ENCODE assay signal across 15 cellular contexts in the genomic region with DNA sequence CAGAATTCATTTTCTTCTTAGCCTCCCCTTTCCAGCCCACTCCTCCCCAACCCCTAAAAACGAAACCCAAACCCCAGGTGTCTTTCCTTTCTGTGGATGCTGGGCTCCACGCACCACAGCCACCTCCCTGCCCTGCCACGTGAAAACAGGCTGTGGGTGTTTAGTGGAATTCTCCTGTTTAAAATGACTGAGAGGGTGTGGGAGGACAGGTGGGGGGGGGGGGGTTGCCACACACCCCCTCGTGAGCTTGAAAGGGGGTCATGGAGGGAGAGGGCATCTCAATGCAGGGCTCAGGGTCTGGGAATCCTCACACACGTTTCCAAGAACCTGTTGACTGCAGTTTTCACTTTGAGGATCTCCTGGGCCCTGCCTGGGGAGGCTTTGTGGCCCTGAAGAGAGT.
DNase-seq lines count a peak whose midpoint lies in the region; ATAC-seq, FAIRE-seq and TF ChIP-seq lines count a peak whose summit lies in the region.
"Had no signal": no experiment of that assay in that cellular context is flagged by ENCODE, and none has a peak within 500 bp of the region (broad histone marks: within the 10 kb centered on the region; RNA-seq: fewer than 3 reads in every experiment).

No MANE protein-coding gene starts in this region.

- peak overlapping the region; percentile 77 for H3K4me3 Mint-ChIP-seq in activated T-cell treated with anti-CD3 and anti-CD28 coated beads, Interleukin-2, amount 50 U/mL, for 24 hours
- no peak overlapping the region for H3K4me3 Mint-ChIP-seq in astrocyte (ENCODE audit: unreplicated experiment)
- H3K4me3 Mint-ChIP-seq in stimulated activated memory B cell treated with anti-CD40 and anti-IgM and Interleukin-4, amounts not matched to agents 10 μg/mL and 1 μg/mL and 100 μg/mL, for 72 hours, result peak overlapping the region; percentile 80
- H3K4me3 Mint-ChIP-seq: WTC11 had no signal

- TF ChIP-seq CTCF in astrocyte (IDR thresholded peaks at IDR 0.05; ENCODE audit: insufficient read depth, low read depth, low read length), result no peak

- H3K27ac ChIP-seq in KOPT-K1 (ENCODE audit: low read depth, low read length, poor library complexity, severe bottlenecking), result peak overlapping the region; percentile 98
- H3K27ac ChIP-seq in astrocyte (ENCODE audit: low read depth, low read length), result no peak overlapping the region
- H3K27ac ChIP-seq: right lobe of liver, SJCRH30, upper lobe of right lung had no signal

- H3K36me3 ChIP-seq in KOPT-K1 (ENCODE audit: insufficient read depth, low read length) (peaks cover 68% of the 10 kb centered on the region), astrocyte (ENCODE audit: insufficient read depth, low read length) (no peaks in the 10 kb centered on the region)
- H3K36me3 ChIP-seq: right lobe of liver, SJCRH30, upper lobe of right lung had no signal

- no peak for ATAC-seq in stimulated activated memory B cell treated with anti-CD40 and anti-IgM and Interleukin-4, amounts not matched to agents 10 μg/mL and 1 μg/mL and 100 μg/mL, for 72 hours
- ATAC-seq in GM19351 (IDR thresholded peaks at IDR 0.05; ENCODE audit: unreplicated experiment), result no peak
- ATAC-seq: right lobe of liver, upper lobe of right lung, WTC11 had no signal

- H3K9ac ChIP-seq in astrocyte (ENCODE audit: low read length), result no peak overlapping the region

- peaks cover 7% of the 10 kb centered on the region for H4K20me1 ChIP-seq in astrocyte (ENCODE audit: insufficient read depth, low read length)

- H3K27me3 ChIP-seq in astrocyte (ENCODE audit: insufficient read depth, low read length), result peaks cover 12% of the 10 kb centered on the region
- H3K27me3 ChIP-seq: right lobe of liver, SJCRH30, upper lobe of right lung had no signal

- H2AFZ ChIP-seq in astrocyte (ENCODE audit: low read depth, low read length), result no peak overlapping the region

- H3K79me2 ChIP-seq in astrocyte (ENCODE audit: insufficient read depth, low read length), result no peaks in the 10 kb centered on the region

- H3K9me3 ChIP-seq in KOPT-K1 (ENCODE audit: insufficient read depth, low read length, poor library complexity, severe bottlenecking) (no peaks in the 10 kb centered on the region), astrocyte (ENCODE audit: insufficient read depth, low read depth, low read length) (no peaks in the 10 kb centered on the region)
- H3K9me3 ChIP-seq: right lobe of liver, SJCRH30, upper lobe of right lung had no signal

- peaks cover 31% of the 10 kb centered on the region for H3K36me3 Mint-ChIP-seq in activated T-cell treated with anti-CD3 and anti-CD28 coated beads, Interleukin-2, amount 50 U/mL, for 24 hours (ENCODE audit: low read depth)
- H3K36me3 Mint-ChIP-seq in astrocyte (ENCODE audit: low read depth, unreplicated experiment), result peaks cover 9% of the 10 kb centered on the region
- peaks cover 16% of the 10 kb centered on the region for H3K36me3 Mint-ChIP-seq in stimulated activated memory B cell treated with anti-CD40 and anti-IgM and Interleukin-4, amounts not matched to agents 10 μg/mL and 1 μg/mL and 100 μg/mL, for 72 hours
- H3K36me3 Mint-ChIP-seq: WTC11 had no signal

- H3K4me2 ChIP-seq in astrocyte (ENCODE audit: low read length), result no peak overlapping the region

- peak overlapping the region; percentile 93 for H3K27ac Mint-ChIP-seq in activated T-cell treated with anti-CD3 and anti-CD28 coated beads, Interleukin-2, amount 50 U/mL, for 24 hours
- peak overlapping the region; percentile 83 for H3K27ac Mint-ChIP-seq in astrocyte (ENCODE audit: unreplicated experiment)
- H3K27ac Mint-ChIP-seq in stimulated activated memory B cell treated with anti-CD40 and anti-IgM and Interleukin-4, amounts not matched to agents 10 μg/mL and 1 μg/mL and 100 μg/mL, for 72 hours, result peak overlapping the region; percentile 94
- H3K27ac Mint-ChIP-seq: WTC11 had no signal

- no peak overlapping the region for H3K4me3 ChIP-seq in astrocyte (ENCODE audit: insufficient read depth, low read depth, low read length)
- H3K4me3 ChIP-seq: coronary artery, right lobe of liver, SJCRH30, upper lobe of right lung had no signal

- FAIRE-seq in astrocyte (lab: Jason Lieb, UNC), result no peak

- DNase-seq in activated T-cell treated with anti-CD3 and anti-CD28 coated beads, Interleukin-2, amount 50 U/mL, for 24 hours, result peak; percentile 50
- DNase-seq in activated T-cell treated with anti-CD3 and anti-CD28 coated beads for 4 hours, result no peak
- DNase-seq in astrocyte (ENCODE audit: low read depth), result no peak
- no peak for DNase-seq in NCI-H2227 (lab: John Stamatoyannopoulos, UW; ENCODE audit: unreplicated experiment)
- DNase-seq in NCI-H2171 (lab: John Stamatoyannopoulos, UW), result no peak
- DNase-seq: IMR-90, NCI-H1436 treated with DMSO at 0.1 percent for 48 hours, right lobe of liver, SJCRH30, upper lobe of right lung had no signal

- peaks cover 11% of the 10 kb centered on the region for H3K4me1 ChIP-seq in astrocyte (ENCODE audit: insufficient read depth, low read length)
- H3K4me1 ChIP-seq: right lobe of liver, SJCRH30 had no signal

- H3K27me3 Mint-ChIP-seq in activated T-cell treated with anti-CD3 and anti-CD28 coated beads, Interleukin-2, amount 50 U/mL, for 24 hours, result no peaks in the 10 kb centered on the region
- H3K27me3 Mint-ChIP-seq in astrocyte (ENCODE audit: low read depth, unreplicated experiment), result peaks cover 14% of the 10 kb centered on the region
- no peaks in the 10 kb centered on the region for H3K27me3 Mint-ChIP-seq in stimulated activated memory B cell treated with anti-CD40 and anti-IgM and Interleukin-4, amounts not matched to agents 10 μg/mL and 1 μg/mL and 100 μg/mL, for 72 hours

- H3K9me3 Mint-ChIP-seq in activated T-cell treated with anti-CD3 and anti-CD28 coated beads, Interleukin-2, amount 50 U/mL, for 24 hours, result no peaks in the 10 kb centered on the region
- no peaks in the 10 kb centered on the region for H3K9me3 Mint-ChIP-seq in astrocyte (ENCODE audit: unreplicated experiment)
- no peaks in the 10 kb centered on the region for H3K9me3 Mint-ChIP-seq in stimulated activated memory B cell treated with anti-CD40 and anti-IgM and Interleukin-4, amounts not matched to agents 10 μg/mL and 1 μg/mL and 100 μg/mL, for 72 hours
- H3K9me3 Mint-ChIP-seq: WTC11 had no signal

- peaks cover 79% of the 10 kb centered on the region for H3K4me1 Mint-ChIP-seq in activated T-cell treated with anti-CD3 and anti-CD28 coated beads, Interleukin-2, amount 50 U/mL, for 24 hours (ENCODE audit: low read depth)
- H3K4me1 Mint-ChIP-seq in astrocyte (ENCODE audit: low read depth, unreplicated experiment), result peaks cover 44% of the 10 kb centered on the region
- H3K4me1 Mint-ChIP-seq in stimulated activated memory B cell treated with anti-CD40 and anti-IgM and Interleukin-4, amounts not matched to agents 10 μg/mL and 1 μg/mL and 100 μg/mL, for 72 hours, result peaks cover 89% of the 10 kb centered on the region
